10 cellular contexts compared by ENCODE assay signal in the genomic region with DNA sequence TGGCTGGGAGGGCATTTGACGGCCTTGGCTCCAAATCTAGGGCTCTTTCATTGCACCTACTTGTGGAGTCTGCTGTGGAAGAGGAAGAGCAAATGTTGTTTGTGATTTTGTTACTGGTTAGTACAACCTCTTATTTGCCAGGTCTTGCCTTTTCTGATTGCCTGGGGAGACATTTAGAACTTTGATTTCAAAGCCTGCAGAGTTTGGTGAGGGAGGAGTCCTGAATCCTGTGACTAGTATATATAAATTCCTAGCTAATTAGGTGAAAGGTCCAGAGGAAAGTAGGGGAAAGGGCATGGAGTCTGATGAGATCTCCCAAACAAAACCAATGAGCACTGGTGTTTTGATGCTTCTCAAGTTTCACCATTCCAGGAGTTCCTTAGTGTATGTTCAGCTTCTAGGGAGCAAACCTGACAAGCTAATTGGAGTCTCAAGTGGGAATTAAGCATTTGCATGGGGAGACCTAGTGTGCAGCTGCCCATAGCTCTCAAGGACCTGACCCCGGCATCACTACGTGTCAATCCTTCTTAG. TPM values are rescaled to one million over a fixed set of nuclear protein-coding genes. Genes with fewer than 3 reads are reported as not detected.
DNase-seq lines count a peak whose midpoint lies in the region; ATAC-seq and TF ChIP-seq lines count a peak whose summit lies in the region.
"Had no signal": no experiment of that assay in that cellular context is flagged by ENCODE, and none has a peak within 500 bp of the region (broad histone marks: within the 10 kb centered on the region; RNA-seq: fewer than 3 reads in every experiment).

No MANE protein-coding gene starts in this region.

- no peak overlapping the region for H3K23ac ChIP-seq in trophoblast cell (ENCODE audit: low read length)

- H2BK5ac ChIP-seq in trophoblast cell (ENCODE audit: low read depth, low read length, poor library complexity): no peak overlapping the region

- H3K79me2 ChIP-seq in PC-3 (ENCODE audit: low read length) (no peaks in the 10 kb centered on the region), trophoblast cell (ENCODE audit: control insufficient read depth, insufficient read depth, low read length, poor library complexity) (no peaks in the 10 kb centered on the region)

- H3K27ac ChIP-seq in PC-3 (ENCODE audit: low read length) (no peak overlapping the region), heart right ventricle (peak overlapping the region in 7 of 10 donors; percentile 3 to 80 (median 42)), trophoblast cell (ENCODE audit: low read depth, low read length) (no peak overlapping the region)

- peaks cover 16% of the 10 kb centered on the region for H3K4me1 ChIP-seq in HAP-1
- H3K4me1 ChIP-seq in PC-3 (ENCODE audit: insufficient read depth, low read length): peaks cover 16% of the 10 kb centered on the region
- H3K4me1 ChIP-seq in heart right ventricle: peaks cover 0 to 15% (median 10%) of the 10 kb centered on the region in 9 donors
- peaks cover 3 to 6% of the 10 kb centered on the region in 2 experiments for H3K4me1 ChIP-seq in trophoblast cell (ENCODE audit: control insufficient read depth in 1 of 2, insufficient read depth in 2 of 2, low read length in 2 of 2)

- no peak overlapping the region for H3K18ac ChIP-seq in trophoblast cell (ENCODE audit: low read length)

- H3K9me3 ChIP-seq in HAP-1: no peaks in the 10 kb centered on the region
- H3K9me3 ChIP-seq in PC-3 (ENCODE audit: low read length): no peaks in the 10 kb centered on the region
- H3K9me3 ChIP-seq in heart right ventricle: no peaks in the 10 kb centered on the region
- H3K9me3 ChIP-seq in trophoblast cell (ENCODE audit: insufficient read depth, low read depth, low read length): no peaks in the 10 kb centered on the region

- in situ Hi-C loops in HAP-1 (cut with MboI; ENCODE audit: low sequenced_read_pairs): no loop called here

- peaks cover 6% of the 10 kb centered on the region for H3K27me3 Mint-ChIP-seq in activated T-cell treated with anti-CD3 and anti-CD28 coated beads, Interleukin-2, amount 50 U/mL, for 4 hours (ENCODE audit: low read depth)

- H3K36me3 ChIP-seq in HAP-1 (replicated peaks) (no peaks in the 10 kb centered on the region), PC-3 (ENCODE audit: low read depth, low read length) (no peaks in the 10 kb centered on the region), heart right ventricle (no peaks in the 10 kb centered on the region), trophoblast cell (ENCODE audit: control insufficient read depth in 1 of 2, insufficient read depth in 2 of 2, low read length in 2 of 2) (no peaks in the 10 kb centered on the region)

- no peak overlapping the region for H4K12ac ChIP-seq in trophoblast cell (ENCODE audit: low read depth, low read length)

- peak; percentile 48 to 70 for DNase-seq in HAP-1 (ENCODE audit: low spot score in 2 of 2)
- peak; percentile 21 for DNase-seq in PC-3
- no peak for DNase-seq in heart right ventricle
- no peak for DNase-seq in trophoblast cell
- DNase-seq in activated T-cell treated with anti-CD3 and anti-CD28 coated beads, Interleukin-2, amount 50 U/mL, for 4 hours: no peak
- no peak for DNase-seq in NCI-H2227 (lab: John Stamatoyannopoulos, UW; ENCODE audit: unreplicated experiment)
- DNase-seq: posterior cingulate gyrus had no signal

- H2BK120ac ChIP-seq in trophoblast cell (ENCODE audit: insufficient read depth, low read length, poor library complexity): no peak overlapping the region

- no peaks in the 10 kb centered on the region for H3K79me1 ChIP-seq in trophoblast cell (ENCODE audit: low read length)

- no peak overlapping the region for H3K14ac ChIP-seq in trophoblast cell (ENCODE audit: low read length)

- H2BK12ac ChIP-seq in trophoblast cell (ENCODE audit: low read length): no peak overlapping the region

- H3K9ac ChIP-seq in PC-3 (ENCODE audit: low read length): no peak overlapping the region
- H3K9ac ChIP-seq in trophoblast cell (ENCODE audit: low read length): no peak overlapping the region

- no peaks in the 10 kb centered on the region for H3K9me2 ChIP-seq in PC-3 (replicated peaks; ENCODE audit: low read length)

- H3K4ac ChIP-seq in trophoblast cell (ENCODE audit: low read depth, low read length): no peak overlapping the region

- no peaks in the 10 kb centered on the region for H3K9me3 Mint-ChIP-seq in activated T-cell treated with anti-CD3 and anti-CD28 coated beads, Interleukin-2, amount 50 U/mL, for 4 hours

- H3K4me3 ChIP-seq in HAP-1: no peak overlapping the region
- H3K4me3 ChIP-seq in PC-3 (ENCODE audit: low read length): no peak overlapping the region
- H3K4me3 ChIP-seq in heart right ventricle: no peak overlapping the region
- H3K4me3 ChIP-seq in trophoblast cell (ENCODE audit: low read depth, low read length): no peak overlapping the region

- peak; percentile 64 for ATAC-seq in PC-3
- peak in 5 of 8 donors; percentile 23 to 79 (median 33) for ATAC-seq in heart right ventricle
- no peak for ATAC-seq in activated T-cell treated with anti-CD3 and anti-CD28 coated beads, Interleukin-2, amount 50 U/mL, for 4 hours
- no peak for ATAC-seq in GM21423 (IDR thresholded peaks at IDR 0.05; ENCODE audit: unreplicated experiment)
- ATAC-seq in HG03045 (IDR thresholded peaks at IDR 0.05; ENCODE audit: unreplicated experiment): no peak

- H4K8ac ChIP-seq in trophoblast cell (ENCODE audit: low read depth, low read length): no peak overlapping the region

- no peak overlapping the region for H2AK5ac ChIP-seq in trophoblast cell (ENCODE audit: low read length)

- H4K20me1 ChIP-seq in PC-3 (ENCODE audit: low read length): no peaks in the 10 kb centered on the region

- H3K4me3 Mint-ChIP-seq in activated T-cell treated with anti-CD3 and anti-CD28 coated beads, Interleukin-2, amount 50 U/mL, for 4 hours: no peak overlapping the region

- H3K36me3 Mint-ChIP-seq in activated T-cell treated with anti-CD3 and anti-CD28 coated beads, Interleukin-2, amount 50 U/mL, for 4 hours (ENCODE audit: insufficient read depth): no peaks in the 10 kb centered on the region

- no TSS peak for BruUV-seq in PC-3 (replicated peaks; lab: Mats Ljungman, UMichigan)

- CTCF ChIA-PET in PC-3 (lab: Charles Lee): no interaction called here

- no peak overlapping the region for H2AFZ ChIP-seq in PC-3 (ENCODE audit: low read length)
- no peak overlapping the region for H2AFZ ChIP-seq in trophoblast cell (ENCODE audit: insufficient read depth, low read length, poor library complexity)

- no peaks in the 10 kb centered on the region for H3F3A ChIP-seq in PC-3 (ENCODE audit: low read length, unreplicated experiment)

- POLR2A ChIA-PET in PC-3 (lab: Charles Lee; ENCODE audit: unreplicated experiment): interaction anchor here (0.6 kb wide), 1 partner anchor 86 kb away, joined by 4 read pairs; no protein-coding TSS in a partner anchor

- peak overlapping the region; percentile 23 for H3K4me2 ChIP-seq in PC-3 (ENCODE audit: low read length)
- peak overlapping the region; percentile 32 for H3K4me2 ChIP-seq in trophoblast cell (ENCODE audit: low read length)

- TF ChIP-seq CTCF in PC-3 (conservative IDR thresholded peaks at IDR 0.05; ENCODE audit: low read depth, low read length) (no peak), heart right ventricle (IDR thresholded peaks at IDR 0.05) (no peak)

- H3K27me3 ChIP-seq in HAP-1 (ENCODE audit: low read depth): no peaks in the 10 kb centered on the region
- no peaks in the 10 kb centered on the region for H3K27me3 ChIP-seq in PC-3 (ENCODE audit: low read length)
- no peaks in the 10 kb centered on the region for H3K27me3 ChIP-seq in heart right ventricle
- H3K27me3 ChIP-seq in trophoblast cell (ENCODE audit: insufficient read depth, low read length): no peaks in the 10 kb centered on the region

- H3K4me1 Mint-ChIP-seq in activated T-cell treated with anti-CD3 and anti-CD28 coated beads, Interleukin-2, amount 50 U/mL, for 4 hours (ENCODE audit: low read depth): no peaks in the 10 kb centered on the region

- 54 to 55% methylated on average over 3 of the region's 3 CpGs for WGBS in heart right ventricle, 2 donors
- no CpG with 5 or more reads among the region's 3 CpGs for WGBS in trophoblast cell (ENCODE audit: extremely low coverage, insufficient coverage, insufficient read length)

- no peak overlapping the region for H4K91ac ChIP-seq in trophoblast cell (ENCODE audit: low read depth, low read length)

- intact Hi-C loops in PC-3 (cut with micrococcal nuclease) (no loop called here), heart right ventricle (cut with DNase I) (no loop called here)

RNA-seq across cellular contexts. Expression of gene HMGCS2, which starts 5.1 kb away (rescaled TPM):
- total RNA-seq in PC-3 (2014; rRNA removed) (not detected in 2 replicates), heart right ventricle (100 to 1,000 TPM in 2 of 10 donors, 10 to 100 TPM in 3, 1 to 10 TPM in 4, under 1 TPM in 1; 0.83 to 313 (median 11.2) TPM)
- 10 to 100 TPM in 1 of 2 donors, 1 to 10 TPM in 1; 1.1 to 36.9 TPM for polyA plus RNA-seq in heart right ventricle
- 0.07 TPM in 1 of 2 replicates, not detected in the other for polyA plus RNA-seq in trophoblast cell (2013)
- total RNA-seq in activated T-cell treated with anti-CD3 and anti-CD28 coated beads, Interleukin-2, amount 50 U/mL, for 4 hours: under 1 TPM in 2 of 3 donors, not detected in 1; 0.24 to 0.25 TPM
- total RNA-seq: SK-MEL-5 had no signal

RNA-seq across cellular contexts. Expression of gene REG4, which starts 37.5 kb away (rescaled TPM):
- total RNA-seq in PC-3 (2014; rRNA removed): 0.40 and 0.87 TPM in 2 replicates
- total RNA-seq in heart right ventricle: not detected
- polyA plus RNA-seq in heart right ventricle: not detected
- not detected in 2 replicates for polyA plus RNA-seq in trophoblast cell (2013)
- total RNA-seq in activated T-cell treated with anti-CD3 and anti-CD28 coated beads, Interleukin-2, amount 50 U/mL, for 4 hours: 1 to 10 TPM in 2 of 3 donors, under 1 TPM in 1; 0.49 to 2.3 (median 1.2) TPM
- total RNA-seq: SK-MEL-5 had no signal

Comparison
In these comparisons a context has a peak if more than half of its experiments do, and no peak if none do; other contexts are left out.
1. DNase-seq: peak in HAP-1 (2 of 2) and PC-3 (single experiment); none in heart right ventricle (0 of 2), trophoblast cell (0 of 2), activated T-cell treated with anti-CD3 and anti-CD28 coated beads, Interleukin-2, amount 50 U/mL, for 4 hours (single experiment) and NCI-H2227 (single experiment).
2. ATAC-seq: peak in PC-3 (single experiment) and heart right ventricle (5 of 8); none in activated T-cell treated with anti-CD3 and anti-CD28 coated beads, Interleukin-2, amount 50 U/mL, for 4 hours (0 of 2), GM21423 (single experiment) and HG03045 (single experiment).
3. H3K27ac ChIP-seq: peak in heart right ventricle (7 of 10); none in PC-3 (single experiment) and trophoblast cell (single experiment).